Comparison of ENCODE assay signal across 19 cellular contexts in the genomic region with DNA sequence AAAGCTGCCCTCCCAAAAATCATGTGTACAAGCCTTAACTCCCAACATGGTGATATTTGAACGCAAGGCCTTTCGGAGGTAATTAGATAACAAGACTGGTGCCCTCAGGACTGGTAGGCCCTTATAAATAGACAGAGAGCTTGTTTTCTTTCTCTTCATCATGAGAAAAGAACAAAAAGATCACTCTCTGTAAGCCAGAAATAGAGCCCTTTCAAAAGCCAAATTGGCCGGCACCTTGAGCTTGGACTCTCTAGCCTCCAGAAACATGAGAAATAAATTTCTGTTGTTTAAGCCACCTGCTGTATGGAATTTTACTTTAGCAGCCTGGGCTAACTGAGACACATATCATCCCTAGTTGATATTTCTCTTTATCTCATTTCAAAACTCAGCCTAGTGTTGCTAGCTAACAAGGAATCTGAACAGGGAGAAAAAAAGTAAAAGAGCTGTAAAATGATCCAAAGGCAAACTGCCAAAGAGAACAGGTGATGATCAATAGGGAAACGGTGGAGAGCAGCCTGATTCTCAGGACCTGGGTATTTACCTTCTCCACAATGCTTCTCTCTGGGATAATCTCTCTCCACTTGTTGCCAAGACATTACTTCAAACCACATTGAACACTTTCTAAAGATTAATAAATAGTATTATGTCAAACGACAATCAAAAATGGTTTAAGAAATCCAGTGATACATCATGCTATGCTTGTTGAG. TPM values are rescaled to one million over a fixed set of nuclear protein-coding genes. Genes with fewer than 3 reads are reported as not detected.
A peak's percentile ranks its signal among the peaks of the same experiment; 100 is the strongest.
DNase-seq lines count a peak whose midpoint lies in the region; ATAC-seq and TF ChIP-seq lines count a peak whose summit lies in the region.
"Had no signal": no experiment of that assay in that cellular context is flagged by ENCODE, and none has a peak within 500 bp of the region (broad histone marks: within the 10 kb centered on the region; RNA-seq: fewer than 3 reads in every experiment).

No MANE protein-coding gene starts in this region.

- intact Hi-C loops in sciatic nerve (cut with DNase I): no loop called here
- intact Hi-C loops in activated CD8-positive, alpha-beta T cell treated with anti-CD3 and anti-CD28 coated beads for 36 hours (cut with micrococcal nuclease): loop anchor here (10.0 kb wide), 1 partner anchor 56 kb away; no protein-coding TSS in a partner anchor

- peaks cover 2% of the 10 kb centered on the region for H3K27me3 Mint-ChIP-seq in activated CD8-positive, alpha-beta T cell treated with anti-CD3 and anti-CD28 coated beads for 36 hours

- CTCF ChIA-PET in activated CD8-positive, alpha-beta T cell treated with anti-CD3 and anti-CD28 coated beads for 36 hours (lab: Charles Lee): no interaction called here

- peak overlapping the region; percentile 58 for H3K27ac ChIP-seq in caudate nucleus (ENCODE audit: low read depth, low read length)
- H3K27ac ChIP-seq: neutrophil, Peyer's patch, WERI-Rb-1 had no signal

- DNase-seq in DMS79 treated with DMSO at 0.1 percent for 48 hours (lab: John Stamatoyannopoulos, UW) (peak; percentile 91), NCI-H2171 (lab: John Stamatoyannopoulos, UW) (peak; percentile 31), caudate nucleus (lab: John Stamatoyannopoulos, UW) (peak in 1 of 61 donors; percentile 3), sciatic nerve (ENCODE audit: low spot score) (no peak), superior temporal gyrus (ENCODE audit: extremely low spot score) (no peak), T1000 (lab: John Stamatoyannopoulos, UW) (no peak), activated T-cell treated with anti-CD3 and anti-CD28 coated beads for 4 hours (no peak)
- no peak for DNase-seq in activated CD8-positive, alpha-beta T cell treated with anti-CD3 and anti-CD28 coated beads for 36 hours
- DNase-seq: amniotic stem cell; Caco-2; mesendoderm; MG63; NCI-H524; Peyer's patch; stimulated activated CD4-positive, alpha-beta T cell treated with anti-CD3 and anti-CD28 coated beads, Interleukin-4, amount 100 ng/mL, for 24 hours; SW 1271; WERI-Rb-1 had no signal

- H3K4me1 Mint-ChIP-seq in activated CD8-positive, alpha-beta T cell treated with anti-CD3 and anti-CD28 coated beads for 36 hours (ENCODE audit: low read depth): no peaks in the 10 kb centered on the region

- POLR2A ChIA-PET in activated CD8-positive, alpha-beta T cell treated with anti-CD3 and anti-CD28 coated beads for 36 hours (lab: Charles Lee): no interaction called here

- H3K4me3 Mint-ChIP-seq in activated CD8-positive, alpha-beta T cell treated with anti-CD3 and anti-CD28 coated beads for 36 hours: no peak overlapping the region

- no peak for TF ChIP-seq CTCF in activated CD8-positive, alpha-beta T cell treated with anti-CD3 and anti-CD28 coated beads for 36 hours (IDR thresholded peaks at IDR 0.05)

- H3K9me3 Mint-ChIP-seq in activated CD8-positive, alpha-beta T cell treated with anti-CD3 and anti-CD28 coated beads for 36 hours: no peaks in the 10 kb centered on the region

- no peaks in the 10 kb centered on the region for H3K36me3 Mint-ChIP-seq in activated CD8-positive, alpha-beta T cell treated with anti-CD3 and anti-CD28 coated beads for 36 hours (ENCODE audit: low read depth)

- H3K27ac Mint-ChIP-seq in activated CD8-positive, alpha-beta T cell treated with anti-CD3 and anti-CD28 coated beads for 36 hours: no peak overlapping the region

- ATAC-seq in sciatic nerve: peak; percentile 21
- ATAC-seq in activated CD8-positive, alpha-beta T cell treated with anti-CD3 and anti-CD28 coated beads for 36 hours: no peak
- ATAC-seq: HepG2 had no signal

RNA-seq across cellular contexts. Expression of a gene that starts 6.1 kb away (rescaled TPM):
- total RNA-seq in sciatic nerve: 31.4 TPM
- total RNA-seq in activated CD8-positive, alpha-beta T cell treated with anti-CD3 and anti-CD28 coated beads for 36 hours: not detected
- total RNA-seq: HepG2 had no signal

Comparison
In these comparisons a context has a peak if more than half of its experiments do, and no peak if none do; other contexts are left out.
1. DNase-seq: peak in DMS79 treated with DMSO at 0.1 percent for 48 hours (single experiment) and NCI-H2171 (single experiment); none in sciatic nerve (single experiment), superior temporal gyrus (single experiment), activated CD8-positive, alpha-beta T cell treated with anti-CD3 and anti-CD28 coated beads for 36 hours (single experiment), T1000 (single experiment) and activated T-cell treated with anti-CD3 and anti-CD28 coated beads for 4 hours (single experiment).
2. RNA of a gene that starts 6.1 kb away (total RNA-seq): 31.4 TPM in sciatic nerve (single experiment); not detected in activated CD8-positive, alpha-beta T cell treated with anti-CD3 and anti-CD28 coated beads for 36 hours; every median in the first group is over 10 times any median in the second.